In the genomic region with DNA sequence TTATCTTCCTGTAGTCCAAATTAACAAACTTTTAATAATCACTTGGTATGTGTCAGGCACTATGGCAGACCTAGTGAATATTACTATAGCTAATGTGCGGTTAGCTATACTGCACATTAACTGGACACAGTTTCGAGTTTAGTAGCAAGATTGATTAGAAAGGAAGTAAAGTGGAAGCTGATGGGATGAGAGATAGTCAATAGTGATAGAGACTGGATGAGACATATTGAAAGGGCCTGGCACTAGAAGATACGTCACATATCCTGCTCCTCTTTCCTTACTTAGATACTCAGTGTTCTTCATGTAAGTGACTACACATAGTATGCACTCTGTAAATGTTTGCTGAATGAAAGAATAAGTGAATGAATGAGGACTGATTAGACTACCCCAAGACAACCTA, we compare ENCODE assay signal across 11 cellular contexts. TPM values are rescaled to one million over a fixed set of nuclear protein-coding genes. Genes with fewer than 3 reads are reported as not detected.
DNase-seq lines count a peak whose midpoint lies in the region; ATAC-seq, FAIRE-seq and TF ChIP-seq lines count a peak whose summit lies in the region.
"Had no signal": no experiment of that assay in that cellular context is flagged by ENCODE, and none has a peak within 500 bp of the region (broad histone marks: within the 10 kb centered on the region; RNA-seq: fewer than 3 reads in every experiment).

No MANE protein-coding gene starts in this region.

- no peak overlapping the region for H3K14ac ChIP-seq in mesenchymal stem cell (ENCODE audit: low read length in 2 of 2)

- no peaks in the 10 kb centered on the region for H3K27me3 Mint-ChIP-seq in activated CD4-positive, alpha-beta memory T cell treated with anti-CD3 and anti-CD28 coated beads for 36 hours

- ATAC-seq in HG02623 (IDR thresholded peaks at IDR 0.05; ENCODE audit: unreplicated experiment) = no peak
- ATAC-seq in HG03135 (IDR thresholded peaks at IDR 0.05; ENCODE audit: unreplicated experiment) = no peak

- peaks cover 19% of the 10 kb centered on the region for H3K36me3 Mint-ChIP-seq in activated CD4-positive, alpha-beta memory T cell treated with anti-CD3 and anti-CD28 coated beads for 36 hours

- no peak overlapping the region for H3K23ac ChIP-seq in mesenchymal stem cell (ENCODE audit: low read length in 2 of 2)

- peak overlapping the region in 4 of 11 experiments; percentile 0 to 47 (median 14); a peak in 5 of 22 replicates for H3K27ac ChIP-seq in BLaER1 treated with 17β-estradiol and CSF1 and Interleukin-3, amounts not matched to agents 10 nM and 100 nM
- H3K27ac ChIP-seq in mesenchymal stem cell (ENCODE audit: low read length, poor library complexity, severe bottlenecking) = no peak overlapping the region
- H3K27ac ChIP-seq: cardiac muscle cell, epithelial cell of prostate had no signal

- no peak overlapping the region for H3K4me3 ChIP-seq in BLaER1 treated with 17β-estradiol and CSF1 and Interleukin-3, amounts not matched to agents 10 nM and 100 nM
- no peak overlapping the region for H3K4me3 ChIP-seq in mesenchymal stem cell (ENCODE audit: insufficient read depth in 1 of 2, low read depth in 1 of 2, low read length in 2 of 2)
- H3K4me3 ChIP-seq: cardiac muscle cell had no signal

- 0 out of 22 replicates have a peak overlapping the region, but pooled peaks of 1 of the 11 experiments have one; percentile 41 for H3K9ac ChIP-seq in BLaER1 treated with 17β-estradiol and CSF1 and Interleukin-3, amounts not matched to agents 10 nM and 100 nM
- H3K9ac ChIP-seq in mesenchymal stem cell (ENCODE audit: low read length) = peak overlapping the region; percentile 1

- H4K8ac ChIP-seq in mesenchymal stem cell (ENCODE audit: low read length) = no peak overlapping the region

- CTCF ChIA-PET in activated CD4-positive, alpha-beta memory T cell treated with anti-CD3 and anti-CD28 coated beads for 36 hours (lab: Charles Lee) = no interaction called here

- intact Hi-C loops in activated CD4-positive, alpha-beta memory T cell treated with anti-CD3 and anti-CD28 coated beads for 36 hours (cut with micrococcal nuclease) = loop anchor here (1.0 to 5.0 kb wide), 2 partner anchors 53 to 225 kb away; a partner anchor contains a TSS

- H4K20me1 ChIP-seq in BLaER1 treated with 17β-estradiol and CSF1 and Interleukin-3, amounts not matched to agents 10 nM and 100 nM = peaks cover 0 to 71% (median 37%) of the 10 kb centered on the region in 11 experiments; a peak in 14 of 22 replicates

- no peak overlapping the region for H3K18ac ChIP-seq in mesenchymal stem cell (ENCODE audit: low read depth in 1 of 2, low read length in 2 of 2)

- H2AFZ ChIP-seq in mesenchymal stem cell (ENCODE audit: low read depth, low read length) = no peak overlapping the region

- 95% methylated on average over 2 of the region's 3 CpGs for WGBS in mesenchymal stem cell

- H3K27ac Mint-ChIP-seq in activated CD4-positive, alpha-beta memory T cell treated with anti-CD3 and anti-CD28 coated beads for 36 hours = peak overlapping the region; percentile 63

- DNase-seq in GM12891 (ENCODE audit: insufficient read length, low spot score) (no peak), mesenchymal stem cell (no peak), EL (no peak), NCI-H1417 (lab: John Stamatoyannopoulos, UW) (no peak)
- no peak for DNase-seq in activated CD4-positive, alpha-beta memory T cell treated with anti-CD3 and anti-CD28 coated beads for 36 hours
- DNase-seq: substantia nigra had no signal

- no peak for TF ChIP-seq POLR2A in GM12891 (IDR thresholded peaks at IDR 0.05; ENCODE audit: low read depth, low read length)

- H3K9me3 Mint-ChIP-seq in activated CD4-positive, alpha-beta memory T cell treated with anti-CD3 and anti-CD28 coated beads for 36 hours = no peaks in the 10 kb centered on the region

- H3K9me3 ChIP-seq in BLaER1 treated with 17β-estradiol and CSF1 and Interleukin-3, amounts not matched to agents 10 nM and 100 nM (replicated peaks in 1 of 11) = no peaks in the 10 kb centered on the region
- no peaks in the 10 kb centered on the region for H3K9me3 ChIP-seq in mesenchymal stem cell (ENCODE audit: control insufficient read depth, low read length)

- no peak overlapping the region for H2BK120ac ChIP-seq in mesenchymal stem cell (ENCODE audit: low read depth, low read length)

- H3K4me2 ChIP-seq in BLaER1 treated with 17β-estradiol and CSF1 and Interleukin-3, amounts not matched to agents 10 nM and 100 nM = peak overlapping the region in 7 of 11 experiments; percentile 12 to 68 (median 61); a peak in 11 of 22 replicates
- H3K4me2 ChIP-seq in mesenchymal stem cell (ENCODE audit: low read length, poor library complexity, severe bottlenecking) = no peak overlapping the region

- peaks cover 32 to 68% (median 39%) of the 10 kb centered on the region in 11 experiments for H3K36me3 ChIP-seq in BLaER1 treated with 17β-estradiol and CSF1 and Interleukin-3, amounts not matched to agents 10 nM and 100 nM
- peaks cover 0 to 31% of the 10 kb centered on the region in 2 experiments for H3K36me3 ChIP-seq in mesenchymal stem cell (ENCODE audit: control insufficient read depth in 1 of 2, insufficient read depth in 2 of 2, low read depth in 1 of 2, low read length in 2 of 2)
- H3K36me3 ChIP-seq: cardiac muscle cell had no signal

- POLR2A ChIA-PET in activated CD4-positive, alpha-beta memory T cell treated with anti-CD3 and anti-CD28 coated beads for 36 hours (lab: Charles Lee) = interaction anchor here (0.7 to 1.5 kb wide), 2 partner anchors 25 to 53 kb away, joined by 3 to 4 read pairs; a partner anchor contains a TSS

- no peaks in the 10 kb centered on the region for H3K27me3 ChIP-seq in BLaER1 treated with 17β-estradiol and CSF1 and Interleukin-3, amounts not matched to agents 10 nM and 100 nM
- no peaks in the 10 kb centered on the region for H3K27me3 ChIP-seq in mesenchymal stem cell (ENCODE audit: control insufficient read depth in 1 of 2, insufficient read depth in 1 of 2, low read length in 2 of 2)
- H3K27me3 ChIP-seq: cardiac muscle cell had no signal

- H2AK5ac ChIP-seq in mesenchymal stem cell (ENCODE audit: low read length, severe bottlenecking) = no peak overlapping the region

- no peaks in the 10 kb centered on the region for H3K79me1 ChIP-seq in mesenchymal stem cell (replicated peaks; ENCODE audit: low read length, poor library complexity, severe bottlenecking)

- peaks cover 18 to 61% (median 37%) of the 10 kb centered on the region in 10 experiments for H3K4me1 ChIP-seq in BLaER1 treated with 17β-estradiol and CSF1 and Interleukin-3, amounts not matched to agents 10 nM and 100 nM
- H3K4me1 ChIP-seq in mesenchymal stem cell (ENCODE audit: control insufficient read depth, insufficient read depth, low read depth, low read length) = peaks cover 3% of the 10 kb centered on the region

- no peak overlapping the region for H2BK15ac ChIP-seq in mesenchymal stem cell (ENCODE audit: low read depth, poor library complexity, severe bottlenecking)

- peak; percentile 9 for FAIRE-seq in GM12891 (lab: Jason Lieb, UNC)

- H3K4me3 Mint-ChIP-seq in activated CD4-positive, alpha-beta memory T cell treated with anti-CD3 and anti-CD28 coated beads for 36 hours = no peak overlapping the region

- H2BK5ac ChIP-seq in mesenchymal stem cell (ENCODE audit: low read depth, low read length, poor library complexity, severe bottlenecking) = no peak overlapping the region

- peaks cover 55% of the 10 kb centered on the region for H3K4me1 Mint-ChIP-seq in activated CD4-positive, alpha-beta memory T cell treated with anti-CD3 and anti-CD28 coated beads for 36 hours (ENCODE audit: low read depth)

- H3K4ac ChIP-seq in mesenchymal stem cell (ENCODE audit: low read depth in 1 of 2, low read length in 2 of 2) = no peak overlapping the region

- H4K91ac ChIP-seq in mesenchymal stem cell (ENCODE audit: low read length) = no peak overlapping the region

- no peak overlapping the region for H2BK12ac ChIP-seq in mesenchymal stem cell (ENCODE audit: low read length in 2 of 2)

TF ChIP-seq in GM12891, 5 proteins besides CTCF, POLR2A, EP300 and RAD21:
- TF ChIP-seq POLR2AphosphoS5 (IDR thresholded peaks at IDR 0.05; ENCODE audit: low read depth, low read length) (no peak), TAF1 (IDR thresholded peaks at IDR 0.05; ENCODE audit: low read depth, low read length) (no peak), SPI1 (IDR thresholded peaks at IDR 0.05; ENCODE audit: low read depth, low read length) (no peak)

RNA-seq across cellular contexts. Expression of a gene that starts 5.5 kb away (rescaled TPM):
- polyA plus RNA-seq in GM12891 (2012; ENCODE audit: low read depth, missing spikeins) = 16.6 TPM
- total RNA-seq in activated CD4-positive, alpha-beta memory T cell treated with anti-CD3 and anti-CD28 coated beads for 36 hours = 10 to 100 TPM; 21.7 to 23.4 TPM
- 17.0 TPM for polyA plus RNA-seq in mesenchymal stem cell (2013, experiment 1 of 2)
- polyA plus RNA-seq in mesenchymal stem cell (2013, experiment 2 of 2) = 17.4 TPM

RNA-seq across cellular contexts. Expression of a gene that starts 53.3 kb away (rescaled TPM):
- 24.6 TPM for polyA plus RNA-seq in GM12891 (2012; ENCODE audit: low read depth, missing spikeins)
- total RNA-seq in activated CD4-positive, alpha-beta memory T cell treated with anti-CD3 and anti-CD28 coated beads for 36 hours = 100 to 1,000 TPM; 145 to 153 TPM
- 86.7 TPM for polyA plus RNA-seq in mesenchymal stem cell (2013, experiment 1 of 2)
- polyA plus RNA-seq in mesenchymal stem cell (2013, experiment 2 of 2) = 87.2 TPM
